In the genomic region with DNA sequence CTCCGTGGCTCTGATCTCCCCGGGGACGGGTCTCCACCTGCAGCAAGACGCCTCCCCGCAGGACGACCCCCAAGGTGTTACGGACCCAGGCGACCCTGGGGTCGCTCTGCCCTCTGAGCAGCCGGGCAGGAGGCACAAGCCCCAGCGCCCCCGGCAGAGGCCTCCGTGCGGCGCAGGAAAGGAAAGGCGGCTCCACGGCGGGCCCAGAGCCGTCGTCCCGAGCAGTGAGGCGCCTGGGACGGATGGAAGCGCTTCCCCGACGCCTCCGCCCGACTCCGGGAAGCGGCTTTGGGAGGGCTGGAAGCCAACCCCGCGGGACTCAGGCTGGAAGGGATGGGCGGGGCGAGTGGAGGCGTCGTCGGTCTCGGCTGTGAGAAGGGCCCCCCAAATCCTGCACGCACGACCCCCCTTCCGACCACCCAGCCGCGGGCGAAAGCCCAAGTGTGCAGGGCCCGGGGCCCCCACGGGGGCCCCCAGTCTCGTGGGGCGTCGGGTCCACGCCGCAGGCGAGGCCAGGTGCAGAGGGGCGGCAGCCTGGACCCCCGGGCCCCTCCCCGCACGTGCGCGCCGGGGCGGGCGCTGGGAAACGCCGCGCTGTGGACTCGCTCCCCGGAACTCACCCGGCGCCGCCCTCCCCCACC, we compare ENCODE assay signal across 8 cellular contexts. TPM values are rescaled to one million over a fixed set of nuclear protein-coding genes. Genes with fewer than 3 reads are reported as not detected.
DNase-seq lines count a peak whose midpoint lies in the region; ATAC-seq and TF ChIP-seq lines count a peak whose summit lies in the region.

No MANE protein-coding gene starts in this region.

- H3K9me3 Mint-ChIP-seq in activated CD8-positive, alpha-beta memory T cell treated with anti-CD3 and anti-CD28 coated beads, Interleukin-2, amount 10 ng/mL, durations not matched to agents 7 days and 5 days (ENCODE audit: low read depth): peaks cover 3% of the 10 kb centered on the region

- intact Hi-C loops in ovary (cut with DNase I): loop anchor here (5.0 to 10.0 kb wide), 5 partner anchors 51 to 238 kb away; a partner anchor contains a TSS

- no peak for TF ChIP-seq POLR2A in ovary (IDR thresholded peaks at IDR 0.05)

- H3K36me3 ChIP-seq in H7 (replicated peaks; ENCODE audit: control insufficient read depth, insufficient read depth, low read length) (no peaks in the 10 kb centered on the region), ovary (no peaks in the 10 kb centered on the region)

- POLR2A ChIA-PET in AG04450 (lab: Yijun Ruan, JAX): no interaction called here

- peaks cover 8% of the 10 kb centered on the region for H3K4me1 ChIP-seq in ovary (ENCODE audit: insufficient read depth)

- ATAC-seq in activated CD8-positive, alpha-beta memory T cell treated with anti-CD3 and anti-CD28 coated beads, Interleukin-2, amount 10 ng/mL, durations not matched to agents 7 days and 5 days: peak; percentile 24
- ATAC-seq in HG03175 (IDR thresholded peaks at IDR 0.05; ENCODE audit: unreplicated experiment): no peak
- no peak for ATAC-seq in GM19035 (IDR thresholded peaks at IDR 0.05; ENCODE audit: unreplicated experiment)
- ATAC-seq in HG03439 (IDR thresholded peaks at IDR 0.05; ENCODE audit: unreplicated experiment): no peak

- H3K4me3 ChIP-seq in AG04450 (ENCODE audit: low read depth, low read length): peak overlapping the region; percentile 48; the same call in 1 of the 2 replicates
- peak overlapping the region; percentile 48 for H3K4me3 ChIP-seq in H7 (ENCODE audit: insufficient read depth, low read depth, low read length)
- peak overlapping the region; percentile 34 to 38 for H3K4me3 ChIP-seq in foreskin fibroblast (ENCODE audit: low read depth in 1 of 2, low read length in 2 of 2)
- H3K4me3 ChIP-seq in ovary: peak overlapping the region; percentile 33

- 0 to 1% (median 1%) methylated on average over 23 to 68 of the region's 69 CpGs for WGBS in ovary, 3 donors

- no peak for DNase-seq in AG04450 (ENCODE audit: low read depth, low spot score)
- DNase-seq in H7: peak; percentile 87
- no peak for DNase-seq in activated CD8-positive, alpha-beta memory T cell treated with anti-CD3 and anti-CD28 coated beads, Interleukin-2, amount 10 ng/mL, durations not matched to agents 7 days and 5 days
- peak in 1 of 2 donors; percentile 42 for DNase-seq in foreskin fibroblast
- peak; percentile 59 to 82 (median 71) for DNase-seq in ovary

- TF ChIP-seq EP300 in ovary (IDR thresholded peaks at IDR 0.05): no peak

- no peak overlapping the region for H3K27ac ChIP-seq in AG04450 (ENCODE audit: low read depth, low read length)
- H3K27ac ChIP-seq in ovary: peak overlapping the region; percentile 50 to 85

- no peak overlapping the region for H3K27ac Mint-ChIP-seq in activated CD8-positive, alpha-beta memory T cell treated with anti-CD3 and anti-CD28 coated beads, Interleukin-2, amount 10 ng/mL, durations not matched to agents 7 days and 5 days

- H3K9me3 ChIP-seq in AG04450 (ENCODE audit: control insufficient read depth, insufficient read depth, low read length) (no peaks in the 10 kb centered on the region; the same call in 1 of the 2 replicates), ovary (no peaks in the 10 kb centered on the region)

- H3K4me1 Mint-ChIP-seq in activated CD8-positive, alpha-beta memory T cell treated with anti-CD3 and anti-CD28 coated beads, Interleukin-2, amount 10 ng/mL, durations not matched to agents 7 days and 5 days: peaks cover 12% of the 10 kb centered on the region

- CTCF ChIA-PET in AG04450 (lab: Charles Lee): interaction anchor here (0.5 to 1.9 kb wide), 4 partner anchors 9 to 338 kb away, joined by 3 to 16 read pairs (median 4); no protein-coding TSS in a partner anchor
- CTCF ChIA-PET in activated CD8-positive, alpha-beta memory T cell treated with anti-CD3 and anti-CD28 coated beads, Interleukin-2, amount 10 ng/mL, durations not matched to agents 7 days and 5 days (lab: Charles Lee): interaction anchor here (0.6 to 1.2 kb wide), 8 partner anchors 9 to 368 kb away, joined by 3 to 6 read pairs (median 3); no protein-coding TSS in a partner anchor

- H3K27me3 ChIP-seq in AG04450 (ENCODE audit: control insufficient read depth, insufficient read depth, low read length) (peaks cover 13% of the 10 kb centered on the region), H7 (ENCODE audit: control insufficient read depth, insufficient read depth, low read length) (peaks cover 47% of the 10 kb centered on the region), ovary (no peaks in the 10 kb centered on the region)

- no peak overlapping the region for H3K4me3 Mint-ChIP-seq in activated CD8-positive, alpha-beta memory T cell treated with anti-CD3 and anti-CD28 coated beads, Interleukin-2, amount 10 ng/mL, durations not matched to agents 7 days and 5 days

- peaks cover 2% of the 10 kb centered on the region for H3K36me3 Mint-ChIP-seq in activated CD8-positive, alpha-beta memory T cell treated with anti-CD3 and anti-CD28 coated beads, Interleukin-2, amount 10 ng/mL, durations not matched to agents 7 days and 5 days

- TF ChIP-seq CTCF in AG04450 (IDR thresholded peaks at IDR 0.05; ENCODE audit: low read depth, low read length) (no peak), foreskin fibroblast (IDR thresholded peaks at IDR 0.05; ENCODE audit: low read depth, low read length) (no peak), ovary (IDR thresholded peaks at IDR 0.05) (no peak)

- peaks cover 29% of the 10 kb centered on the region for H3K27me3 Mint-ChIP-seq in activated CD8-positive, alpha-beta memory T cell treated with anti-CD3 and anti-CD28 coated beads, Interleukin-2, amount 10 ng/mL, durations not matched to agents 7 days and 5 days

RNA-seq across cellular contexts. Expression of a gene that starts 32.7 kb away (rescaled TPM):
- polyA plus RNA-seq in AG04450 (2011; rRNA removed): 1.3 and 1.5 TPM in 2 replicates
- polyA minus RNA-seq in AG04450 (2011; rRNA and poly(A)+ RNA removed): 0.46 and 1.8 TPM in 2 replicates
- total RNA-seq in H7 (2014; rRNA removed; shearing (Covaris generic)): 1.3 and 2.8 TPM in 2 replicates
- 1 to 10 TPM; 1.2 to 2.9 TPM for total RNA-seq in activated CD8-positive, alpha-beta memory T cell treated with anti-CD3 and anti-CD28 coated beads, Interleukin-2, amount 10 ng/mL, durations not matched to agents 7 days and 5 days
- total RNA-seq in ovary: 10 to 100 TPM; 19.4 to 43.8 (median 25.5) TPM
- 10 to 100 TPM in 1 of 2 donors, 1 to 10 TPM in 1; 5.8 to 15.6 TPM for polyA plus RNA-seq in ovary

Comparison
In these comparisons a context has a peak if more than half of its experiments do, and no peak if none do; other contexts are left out.
1. DNase-seq: peak in H7 (single experiment) and ovary (5 of 5); none in AG04450 (single experiment) and activated CD8-positive, alpha-beta memory T cell treated with anti-CD3 and anti-CD28 coated beads, Interleukin-2, amount 10 ng/mL, durations not matched to agents 7 days and 5 days (single experiment).
2. Peak in every context shown above with its lines, with median percentiles within 50 percentile points of each other: H3K4me3 ChIP-seq.